ENCODE assay signal across 24 cellular contexts in the genomic region with DNA sequence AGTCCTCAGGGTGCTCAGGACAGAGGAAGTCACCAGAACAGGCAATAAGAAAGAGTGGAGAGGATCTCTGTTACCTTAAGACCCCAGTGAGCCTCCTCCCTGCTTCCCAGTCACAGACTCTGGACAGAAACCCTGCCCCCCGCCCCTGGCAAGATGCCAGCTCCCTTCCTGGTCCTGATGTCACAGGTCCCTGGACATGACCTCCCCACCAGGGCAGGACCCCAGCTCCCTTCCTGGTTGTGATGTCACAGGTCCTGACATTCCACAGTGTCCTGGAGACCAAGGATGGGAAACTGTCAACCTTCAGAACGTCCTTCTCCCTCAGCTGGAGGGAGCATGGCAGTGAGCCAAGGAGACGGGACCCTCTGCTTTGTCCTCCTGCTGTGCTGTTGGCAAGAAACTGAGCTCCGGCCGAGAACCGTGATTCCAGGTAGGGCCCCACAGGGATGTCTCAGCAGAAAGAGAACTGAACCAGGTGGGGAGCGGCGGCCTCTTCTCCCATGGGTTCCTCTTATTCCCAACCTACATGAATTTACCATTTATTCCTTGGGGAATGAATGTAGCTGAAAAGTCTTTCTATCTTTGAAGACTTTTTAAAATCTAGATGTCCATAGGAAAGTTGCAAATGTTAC. TPM values are rescaled to one million over a fixed set of nuclear protein-coding genes. Genes with fewer than 3 reads are reported as not detected.
DNase-seq lines count a peak whose midpoint lies in the region; FAIRE-seq and TF ChIP-seq lines count a peak whose summit lies in the region.
"Had no signal": no experiment of that assay in that cellular context is flagged by ENCODE, and none has a peak within 500 bp of the region (broad histone marks: within the 10 kb centered on the region; RNA-seq: fewer than 3 reads in every experiment).

A gene with protein sequence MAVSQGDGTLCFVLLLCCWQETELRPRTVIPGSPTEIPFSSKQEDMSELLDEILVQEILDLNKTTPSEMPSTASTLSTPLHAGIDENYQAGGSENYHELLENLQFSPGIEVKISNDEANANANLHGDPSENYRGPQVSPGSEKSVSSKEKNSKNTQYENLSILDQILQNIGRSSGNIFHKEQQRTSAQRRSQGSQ (plus strand): TSS at position 306 of the 632 bp plus-strand sequence. CDS start 31 bp downstream, at position 337.

- no peak within 1 kb of the TSS for H3K4me3 Mint-ChIP-seq in activated naive CD4-positive, alpha-beta T cell treated with anti-CD3 and anti-CD28 coated beads, Interleukin-2, amount 50 U/mL, for 24 hours
- H3K4me3 Mint-ChIP-seq in H9: no peak within 1 kb of the TSS

- peaks cover 7% of the 10 kb centered on the region for H3K9me3 Mint-ChIP-seq in activated naive CD4-positive, alpha-beta T cell treated with anti-CD3 and anti-CD28 coated beads, Interleukin-2, amount 50 U/mL, for 24 hours
- peaks cover 21 to 35% of the 10 kb centered on the region in 2 experiments for H3K9me3 Mint-ChIP-seq in H9

- H3K14ac ChIP-seq in H9 (ENCODE audit: insufficient read depth, low read length): no peak within 1 kb of the TSS

- no peak within 1 kb of the TSS for H3K4me2 ChIP-seq in H9 (ENCODE audit: insufficient read depth, insufficient read length, low read length)
- H3K4me2 ChIP-seq: KMS-11 had no signal

- no peaks in the 10 kb centered on the region for H3K9me3 ChIP-seq in H9 (ENCODE audit: control insufficient read depth, low read depth, low read length)

- H3T11ph ChIP-seq in H9 (ENCODE audit: low read length): no peak within 1 kb of the TSS

- peaks cover 10% of the 10 kb centered on the region for H3K27me3 Mint-ChIP-seq in activated naive CD4-positive, alpha-beta T cell treated with anti-CD3 and anti-CD28 coated beads, Interleukin-2, amount 50 U/mL, for 24 hours
- peaks cover 16% of the 10 kb centered on the region for H3K27me3 Mint-ChIP-seq in H9 (ENCODE audit: low read depth)

- H3K9ac ChIP-seq in H9 (ENCODE audit: extremely low read depth, insufficient read length, low read length): no peak within 1 kb of the TSS
- H3K9ac ChIP-seq: KMS-11 had no signal

- H3K4me1 Mint-ChIP-seq in activated naive CD4-positive, alpha-beta T cell treated with anti-CD3 and anti-CD28 coated beads, Interleukin-2, amount 50 U/mL, for 24 hours: no peaks in the 10 kb centered on the region
- H3K4me1 Mint-ChIP-seq in H9: no peaks in the 10 kb centered on the region

- H3K4ac ChIP-seq in H9 (ENCODE audit: low read depth, low read length): no peak within 1 kb of the TSS

- no peak within 1 kb of the TSS for H4K91ac ChIP-seq in H9 (ENCODE audit: insufficient read length, low read depth, low read length)

- no peak within 1 kb of the TSS for H2AFZ ChIP-seq in H9 (ENCODE audit: low read length)

- no peaks in the 10 kb centered on the region for H3K4me1 ChIP-seq in H9 (ENCODE audit: insufficient read depth, low read length)

- FAIRE-seq in frontal cortex (lab: Jason Lieb, UNC): no peak
- FAIRE-seq: GM18507, H54 had no signal

- no peak within 1 kb of the TSS for H3K56ac ChIP-seq in H9 (ENCODE audit: insufficient read length, low read depth, low read length)

- H3K27me3 ChIP-seq in H9 (ENCODE audit: insufficient read depth, low read length): no peaks in the 10 kb centered on the region

- no peak within 1 kb of the TSS for H4K8ac ChIP-seq in H9 (replicated peaks; ENCODE audit: insufficient read length, low read depth, low read length)

- H3K18ac ChIP-seq in H9 (ENCODE audit: insufficient read length, low read depth, low read length): no peak within 1 kb of the TSS

- no peak within 1 kb of the TSS for H4K5ac ChIP-seq in H9 (ENCODE audit: insufficient read length, low read depth, low read length)

- no CpG with 5 or more reads among the region's 8 CpGs for WGBS in H9 (ENCODE audit: extremely low coverage, insufficient read length, low lambda C conversion rate)

- DNase-seq in activated naive CD4-positive, alpha-beta T cell treated with Interleukin-2 at 50 U/mL for 16 hours: no peak
- DNase-seq in NCI-H345 treated with DMSO at 0.1 percent for 48 hours (lab: John Stamatoyannopoulos, UW; ENCODE audit: unreplicated experiment): peak; percentile 14
- DNase-seq in mesenteric fat pad (ENCODE audit: low spot score): peak; percentile 72
- DNase-seq in frontal cortex (ENCODE audit: low spot score in 2 of 2): no peak
- no peak for DNase-seq in activated CD8-positive, alpha-beta memory T cell treated with anti-CD3 and anti-CD28 coated beads, Interleukin-2, amount 50 U/mL, for 48 hours
- no peak for DNase-seq in H9
- DNase-seq: DMS153, IMR-90, NCI-H1048, NCI-H1436, NCI-H187, NCI-H2081 treated with DMSO at 0.1 percent for 48 hours, NCI-H446 treated with DMSO at 0.1 percent for 48 hours, NCI-H526, SHP77 had no signal

- H3K23ac ChIP-seq in H9 (ENCODE audit: insufficient read length, low read depth, low read length): no peak within 1 kb of the TSS

- H2AK5ac ChIP-seq in H9 (ENCODE audit: insufficient read length, low read length): no peak within 1 kb of the TSS

- H3K79me2 ChIP-seq in H9 (ENCODE audit: insufficient read depth, low read length): no peaks in the 10 kb centered on the region

- no peaks in the 10 kb centered on the region for H3K36me3 Mint-ChIP-seq in activated naive CD4-positive, alpha-beta T cell treated with anti-CD3 and anti-CD28 coated beads, Interleukin-2, amount 50 U/mL, for 24 hours
- H3K36me3 Mint-ChIP-seq in H9 (ENCODE audit: insufficient read depth in 1 of 3, low read depth in 3 of 3): peaks cover 0 to 5% (median 4%) of the 10 kb centered on the region in 3 experiments; a peak in 4 of 7 replicates

- H2BK120ac ChIP-seq in H9 (ENCODE audit: low read depth, low read length, poor library complexity, severe bottlenecking): no peak within 1 kb of the TSS

- no peak for TF ChIP-seq CTCF in H9 (conservative IDR thresholded peaks at IDR 0.05)

- H3K79me1 ChIP-seq in H9 (ENCODE audit: insufficient read depth, low read depth, low read length, poor library complexity, severe bottlenecking): no peaks in the 10 kb centered on the region

- no peak within 1 kb of the TSS for H2BK5ac ChIP-seq in H9 (ENCODE audit: insufficient read length, low read length)

- no peak within 1 kb of the TSS for H2BK12ac ChIP-seq in H9 (ENCODE audit: insufficient read length, low read depth, low read length)

- no peaks in the 10 kb centered on the region for H4K20me1 ChIP-seq in H9 (ENCODE audit: control insufficient read depth, insufficient read depth, insufficient read length)

- H2BK20ac ChIP-seq in H9 (ENCODE audit: low read depth, low read length, poor library complexity, severe bottlenecking): no peak within 1 kb of the TSS

- no peaks in the 10 kb centered on the region for H3K23me2 ChIP-seq in H9 (ENCODE audit: insufficient read length, low read depth, low read length, poor library complexity, severe bottlenecking)

- no peak within 1 kb of the TSS for H3K27ac ChIP-seq in H9 (ENCODE audit: insufficient read length, low read depth, low read length)
- H3K27ac ChIP-seq: KMS-11, RWPE1 had no signal

- no peak within 1 kb of the TSS for H2BK15ac ChIP-seq in H9 (ENCODE audit: low read depth, low read length)

- peak within 1 kb of the TSS; percentile 38 for H3K27ac Mint-ChIP-seq in activated naive CD4-positive, alpha-beta T cell treated with anti-CD3 and anti-CD28 coated beads, Interleukin-2, amount 50 U/mL, for 24 hours
- no peak within 1 kb of the TSS for H3K27ac Mint-ChIP-seq in H9

RNA-seq across cellular contexts. Expression of the gene that starts here (rescaled TPM):
- not detected for total RNA-seq in mesenteric fat pad
- not detected for total RNA-seq in frontal cortex
- total RNA-seq in H9 (2021): not detected in 2 replicates
- total RNA-seq: A172, Daoy, G401, IMR-90, OCI-LY7 had no signal

Comparison
In these comparisons a context has a peak if more than half of its experiments do, and no peak if none do; other contexts are left out.
1. Peak in DNase-seq in mesenteric fat pad; RNA of the gene not detected or under 1 TPM.